Comparison of ENCODE assay signal across 18 cellular contexts in genomic region chr12:92365333-92365732, GRCh38.
DNase-seq lines count a peak whose midpoint lies in the region; ATAC-seq and TF ChIP-seq lines count a peak whose summit lies in the region.
"Had no signal": no experiment of that assay in that cellular context is flagged by ENCODE, and none has a peak within 500 bp of the region (broad histone marks: within the 10 kb centered on the region; RNA-seq: fewer than 3 reads in every experiment).

No MANE protein-coding gene starts in this region.

- H3K27me3 ChIP-seq in MM.1S (replicated peaks; ENCODE audit: insufficient read depth, low read length) (no peaks in the 10 kb centered on the region), suprapubic skin (no peaks in the 10 kb centered on the region)
- H3K27me3 ChIP-seq in naive thymus-derived CD4-positive, alpha-beta T cell (ENCODE audit: control insufficient read depth in 2 of 2, insufficient read depth in 2 of 2, low read length in 2 of 2) = no peaks in the 10 kb centered on the region

- POLR2A ChIA-PET in naive thymus-derived CD4-positive, alpha-beta T cell (lab: Charles Lee) = interaction anchor here (0.6 to 7.4 kb wide), 9 partner anchors 9 to 221 kb away, joined by 3 to 140 read pairs (median 16); partner anchors contain the start of gene BTG1

- ATAC-seq in GM18520 (IDR thresholded peaks at IDR 0.05; ENCODE audit: unreplicated experiment) = peak; percentile 23
- ATAC-seq in naive thymus-derived CD4-positive, alpha-beta T cell = no peak

- H3K4me3 ChIP-seq in MM.1S (ENCODE audit: low read length) (no peak overlapping the region), coronary artery (no peak overlapping the region), suprapubic skin (no peak overlapping the region)
- no peak overlapping the region for H3K4me3 ChIP-seq in naive thymus-derived CD4-positive, alpha-beta T cell (ENCODE audit: low read length)

- H3K4me1 ChIP-seq in MM.1S (ENCODE audit: low read length) = peaks cover 41% of the 10 kb centered on the region
- H3K4me1 ChIP-seq in naive thymus-derived CD4-positive, alpha-beta T cell (ENCODE audit: control insufficient read depth in 2 of 2, insufficient read depth in 2 of 2, low read length in 2 of 2) = peaks cover 26 to 51% of the 10 kb centered on the region in 2 donors
- peaks cover 5% of the 10 kb centered on the region for H3K4me1 ChIP-seq in suprapubic skin

- H3K27ac ChIP-seq in MM.1S (ENCODE audit: low read length) (peak overlapping the region; percentile 98), coronary artery (no peak overlapping the region), suprapubic skin (no peak overlapping the region)
- no peak overlapping the region for H3K27ac ChIP-seq in naive thymus-derived CD4-positive, alpha-beta T cell (ENCODE audit: low read depth, low read length)
- H3K27ac ChIP-seq: C4-2B, neutrophil had no signal

- TF ChIP-seq CTCF in MM.1S (IDR thresholded peaks at IDR 0.05; ENCODE audit: low read length) (no peak), coronary artery (IDR thresholded peaks at IDR 0.05) (no peak), suprapubic skin (IDR thresholded peaks at IDR 0.05) (no peak)

- H3K36me3 Mint-ChIP-seq in naive thymus-derived CD4-positive, alpha-beta T cell = peaks cover 0 to 38% (median 6%) of the 10 kb centered on the region in 5 donors

- no peaks in the 10 kb centered on the region for H3K27me3 Mint-ChIP-seq in naive thymus-derived CD4-positive, alpha-beta T cell
- H3K27me3 Mint-ChIP-seq: stimulated activated naive CD8-positive, alpha-beta T cell treated with anti-CD3 and anti-CD28 coated beads, Interleukin-15, Interleukin-2, amounts not matched to agents 100 ng/mL and 50 ng/mL, for 24 hours had no signal

- peaks cover 44% of the 10 kb centered on the region for H3F3A ChIP-seq in MM.1S (ENCODE audit: insufficient read depth, low read length)

- no peaks in the 10 kb centered on the region for H4K20me1 ChIP-seq in MM.1S (ENCODE audit: insufficient read depth, low read length)

- peak overlapping the region; percentile 35; the same call in 1 of the 2 replicates for H3K9ac ChIP-seq in MM.1S (ENCODE audit: low read length)

- H2AFZ ChIP-seq in MM.1S (ENCODE audit: low read length) = no peak overlapping the region

- no peak for TF ChIP-seq POLR2A in suprapubic skin (IDR thresholded peaks at IDR 0.05)

- peaks cover 14% of the 10 kb centered on the region for H3K79me2 ChIP-seq in MM.1S (ENCODE audit: low read length)

- peak; percentile 5 for DNase-seq in NCI-H146 (lab: John Stamatoyannopoulos, UW)
- no peak for DNase-seq in NCI-H146 treated with DMSO at 0.1 percent for 48 hours (lab: John Stamatoyannopoulos, UW; ENCODE audit: unreplicated experiment)
- peak; percentile 89 for DNase-seq in MM.1S
- no peak for DNase-seq in naive thymus-derived CD4-positive, alpha-beta T cell
- DNase-seq in coronary artery (ENCODE audit: low spot score) = no peak
- no peak for DNase-seq in suprapubic skin (ENCODE audit: low spot score in 2 of 2)
- DNase-seq in NOMO-1 (lab: John Stamatoyannopoulos, UW; ENCODE audit: unreplicated experiment in 2 of 2) = no peak
- DNase-seq: activated CD4-positive, alpha-beta T cell treated with anti-CD3 and anti-CD28 coated beads for 1 hour; activated gamma-delta T cell treated with Interleukin-2 at 50 U/mL for 16 hours; Kasumi-1; kidney glomerular epithelial cell; NCI-H1694 treated with DMSO at 0.1 percent for 48 hours; right cardiac atrium; T-helper 9 cell had no signal

- H3K36me3 ChIP-seq in MM.1S (replicated peaks; ENCODE audit: insufficient read depth, low read length) (no peaks in the 10 kb centered on the region), suprapubic skin (no peaks in the 10 kb centered on the region)
- no peaks in the 10 kb centered on the region for H3K36me3 ChIP-seq in naive thymus-derived CD4-positive, alpha-beta T cell (ENCODE audit: control insufficient read depth in 2 of 3, insufficient read depth in 3 of 3, low read length in 3 of 3)
- H3K36me3 ChIP-seq: neutrophil had no signal

- peak overlapping the region; percentile 37 for H3K4me2 ChIP-seq in MM.1S (ENCODE audit: low read depth, low read length)

- no peaks in the 10 kb centered on the region for H3K9me2 ChIP-seq in MM.1S (replicated peaks; ENCODE audit: insufficient read depth, low read length)

- H3K9me3 ChIP-seq in MM.1S (replicated peaks; ENCODE audit: insufficient read depth, low read length) = no peaks in the 10 kb centered on the region
- H3K9me3 ChIP-seq in naive thymus-derived CD4-positive, alpha-beta T cell (ENCODE audit: control insufficient read depth in 2 of 3, low read length in 3 of 3) = peaks cover 0 to 8% (median 0%) of the 10 kb centered on the region in 3 experiments
- no peaks in the 10 kb centered on the region for H3K9me3 ChIP-seq in suprapubic skin
- H3K9me3 ChIP-seq: neutrophil had no signal

- CTCF ChIA-PET in naive thymus-derived CD4-positive, alpha-beta T cell (lab: Charles Lee) = interaction anchor here (0.6 to 2.4 kb wide), 4 partner anchors 9 to 160 kb away, joined by 3 to 9 read pairs (median 4); no protein-coding TSS in a partner anchor

- H3K9me3 Mint-ChIP-seq in naive thymus-derived CD4-positive, alpha-beta T cell = peaks cover 0 to 30% (median 16%) of the 10 kb centered on the region in 11 donors

- TF ChIP-seq EP300 in suprapubic skin (IDR thresholded peaks at IDR 0.05) = no peak

- intact Hi-C loops in naive thymus-derived CD4-positive, alpha-beta T cell (cut with micrococcal nuclease) = loop anchor here in 1 of 2 donors (2.0 kb wide), 1 partner anchor 13 kb away; no protein-coding TSS in a partner anchor

- H3K4me1 Mint-ChIP-seq in naive thymus-derived CD4-positive, alpha-beta T cell = peaks cover 24 to 76% (median 70%) of the 10 kb centered on the region in 7 donors

- H3K4me3 Mint-ChIP-seq in naive thymus-derived CD4-positive, alpha-beta T cell = peak overlapping the region in 2 of 10 donors; percentile 32 to 42

- peak overlapping the region in 8 of 9 donors; percentile 50 to 99 (median 86) for H3K27ac Mint-ChIP-seq in naive thymus-derived CD4-positive, alpha-beta T cell

- 100% methylated on average over 1 of the region's 1 CpG for WGBS in suprapubic skin

Comparison
In these comparisons a context has a peak if more than half of its experiments do, and no peak if none do; other contexts are left out.
1. DNase-seq: peak in NCI-H146 (single experiment) and MM.1S (single experiment); none in NCI-H146 treated with DMSO at 0.1 percent for 48 hours (single experiment), naive thymus-derived CD4-positive, alpha-beta T cell (0 of 9), coronary artery (single experiment), suprapubic skin (0 of 2) and NOMO-1 (0 of 2).